ENCODE assay signal across 8 cellular contexts in genomic region chr9:127707766-127708165, GRCh38. TPM values are rescaled to one million over a fixed set of nuclear protein-coding genes. Genes with fewer than 3 reads are reported as not detected.
DNase-seq lines count a peak whose midpoint lies in the region; ATAC-seq and TF ChIP-seq lines count a peak whose summit lies in the region.

No MANE protein-coding gene starts in this region.

- H3K4ac ChIP-seq in mesendoderm (ENCODE audit: low read depth, low read length): no peak overlapping the region

- WGBS in mesendoderm (ENCODE audit: extremely low coverage, insufficient coverage, low lambda C conversion rate): no CpG with 5 or more reads among the region's 5 CpGs
- WGBS in heart right ventricle, 2 donors: 53% methylated on average over 5 of the region's 5 CpGs

- H3K36me3 ChIP-seq in Karpas-422 (ENCODE audit: insufficient read depth, low read length) (no peaks in the 10 kb centered on the region), mesendoderm (ENCODE audit: control insufficient read depth, insufficient read depth, low read length) (no peaks in the 10 kb centered on the region), right atrium auricular region (no peaks in the 10 kb centered on the region), heart right ventricle (no peaks in the 10 kb centered on the region)

- no peak overlapping the region for H2AK5ac ChIP-seq in mesendoderm (ENCODE audit: low read length)

- no peaks in the 10 kb centered on the region for H3K79me1 ChIP-seq in mesendoderm (ENCODE audit: low read length)

- 0 out of 2 replicates have a peak, but pooled peaks cover 6% of the 10 kb centered on the region for H4K20me1 ChIP-seq in Karpas-422 (ENCODE audit: insufficient read depth, low read depth, low read length)

- H3K9ac ChIP-seq in Karpas-422 (ENCODE audit: low read length): no peak overlapping the region
- H3K9ac ChIP-seq in mesendoderm (ENCODE audit: low read length): no peak overlapping the region

- H3K9me3 ChIP-seq in Karpas-422 (ENCODE audit: low read length) (0 out of 2 replicates have a peak, but pooled peaks cover 4% of the 10 kb centered on the region), right atrium auricular region (no peaks in the 10 kb centered on the region), heart right ventricle (no peaks in the 10 kb centered on the region)

- no peak overlapping the region for H3K56ac ChIP-seq in mesendoderm (ENCODE audit: low read length)

- no peaks in the 10 kb centered on the region for H3K79me2 ChIP-seq in Karpas-422 (ENCODE audit: low read length)
- H3K79me2 ChIP-seq in mesendoderm (ENCODE audit: control insufficient read depth, insufficient read depth, low read length): no peaks in the 10 kb centered on the region

- no peak overlapping the region for H2BK120ac ChIP-seq in mesendoderm (ENCODE audit: low read depth, low read length)

- H3K9me2 ChIP-seq in Karpas-422 (replicated peaks; ENCODE audit: insufficient read depth, low read length): no peaks in the 10 kb centered on the region

- DNase-seq in DMS 273 (lab: John Stamatoyannopoulos, UW; ENCODE audit: unreplicated experiment): peak; percentile 28
- no peak for DNase-seq in DMS 273 treated with DMSO at 0.1 percent for 48 hours (lab: John Stamatoyannopoulos, UW)
- DNase-seq in Karpas-422: peak; percentile 77
- DNase-seq in activated CD4-positive, alpha-beta T cell treated with anti-CD3 and anti-CD28 coated beads, Interleukin-2, amount 50 U/mL, for 1 hour: peak; percentile 40
- peak; percentile 58 for DNase-seq in mesendoderm
- DNase-seq in right atrium auricular region (ENCODE audit: low spot score): no peak
- no peak for DNase-seq in NCI-H1930 (lab: John Stamatoyannopoulos, UW)
- DNase-seq in heart right ventricle: no peak

- H3K4me1 ChIP-seq in Karpas-422 (ENCODE audit: low read length): no peaks in the 10 kb centered on the region
- H3K4me1 ChIP-seq in mesendoderm (ENCODE audit: control insufficient read depth, low read depth, low read length): no peaks in the 10 kb centered on the region
- H3K4me1 ChIP-seq in right atrium auricular region: no peaks in the 10 kb centered on the region
- H3K4me1 ChIP-seq in heart right ventricle: no peaks in the 10 kb centered on the region

- intact Hi-C loops in heart right ventricle (cut with DNase I): no loop called here

- no peak overlapping the region for H2BK5ac ChIP-seq in mesendoderm (ENCODE audit: low read length)

- no peak overlapping the region for H3K4me3 ChIP-seq in Karpas-422 (ENCODE audit: low read length)
- no peak overlapping the region for H3K4me3 ChIP-seq in mesendoderm (ENCODE audit: low read length)
- no peak overlapping the region for H3K4me3 ChIP-seq in right atrium auricular region
- no peak overlapping the region for H3K4me3 ChIP-seq in heart right ventricle

- H3K18ac ChIP-seq in mesendoderm (ENCODE audit: low read length): no peak overlapping the region

- no peak overlapping the region for H2AFZ ChIP-seq in Karpas-422 (ENCODE audit: low read length)

- no peak overlapping the region for H4K8ac ChIP-seq in mesendoderm (ENCODE audit: low read depth, low read length)

- H3K27me3 ChIP-seq in Karpas-422 (ENCODE audit: low read length) (no peaks in the 10 kb centered on the region), mesendoderm (ENCODE audit: insufficient read depth, low read length, poor library complexity) (no peaks in the 10 kb centered on the region), right atrium auricular region (no peaks in the 10 kb centered on the region), heart right ventricle (no peaks in the 10 kb centered on the region)

- no peak overlapping the region for H3K23ac ChIP-seq in mesendoderm (ENCODE audit: low read length)

- H4K5ac ChIP-seq in mesendoderm (ENCODE audit: low read length): no peak overlapping the region

- TF ChIP-seq CTCF in right atrium auricular region (IDR thresholded peaks at IDR 0.05): no peak
- TF ChIP-seq CTCF in heart right ventricle (IDR thresholded peaks at IDR 0.05): peak in 1 of 9 donors; percentile 18

- no peak overlapping the region for H2BK15ac ChIP-seq in mesendoderm (replicated peaks; ENCODE audit: low read depth)

- no peak for ATAC-seq in heart right ventricle

- no peak overlapping the region for H3K4me2 ChIP-seq in Karpas-422 (ENCODE audit: low read depth, low read length, poor library complexity, severe bottlenecking)
- no peak overlapping the region for H3K4me2 ChIP-seq in mesendoderm (ENCODE audit: low read length)

- no peak overlapping the region for H3K27ac ChIP-seq in Karpas-422 (ENCODE audit: low read length)
- H3K27ac ChIP-seq in mesendoderm (ENCODE audit: low read depth, low read length): no peak overlapping the region
- H3K27ac ChIP-seq in right atrium auricular region: no peak overlapping the region
- no peak overlapping the region for H3K27ac ChIP-seq in heart right ventricle

RNA-seq across cellular contexts. Expression of gene CFAP157, which starts 1.0 kb away (rescaled TPM):
- total RNA-seq in Karpas-422 (2014; rRNA removed; shearing (Covaris generic); ENCODE audit: low replicate concordance): not detected in 2 replicates
- not detected for polyA plus RNA-seq in mesendoderm (2013, experiment 1 of 2)
- 0.01 TPM for polyA plus RNA-seq in mesendoderm (2013, experiment 2 of 2)
- not detected for total RNA-seq in right atrium auricular region
- under 1 TPM in 2 of 10 donors, not detected in 8; 0.10 to 0.13 TPM for total RNA-seq in heart right ventricle
- under 1 TPM; 0.15 to 0.19 TPM for polyA plus RNA-seq in heart right ventricle

RNA-seq across cellular contexts. Expression of gene PTRH1, which starts 7.7 kb away (rescaled TPM):
- 10.6 and 24.9 TPM in 2 replicates for total RNA-seq in Karpas-422 (2014; rRNA removed; shearing (Covaris generic); ENCODE audit: low replicate concordance)
- 6.1 TPM for polyA plus RNA-seq in mesendoderm (2013, experiment 1 of 2)
- polyA plus RNA-seq in mesendoderm (2013, experiment 2 of 2): 6.9 TPM
- total RNA-seq in right atrium auricular region (10 to 100 TPM; 16.5 to 16.7 TPM), heart right ventricle (10 to 100 TPM in 8 of 10 donors, 1 to 10 TPM in 2; 8.1 to 14.1 (median 11.5) TPM)
- 10 to 100 TPM; 10.8 to 47.0 TPM for polyA plus RNA-seq in heart right ventricle

RNA-seq across cellular contexts. Expression of gene TTC16, which starts 8.1 kb away (rescaled TPM):
- total RNA-seq in Karpas-422 (2014; rRNA removed; shearing (Covaris generic); ENCODE audit: low replicate concordance): not detected in 2 replicates
- polyA plus RNA-seq in mesendoderm (2013, experiment 1 of 2): 0.01 TPM
- polyA plus RNA-seq in mesendoderm (2013, experiment 2 of 2): not detected
- total RNA-seq in right atrium auricular region: under 1 TPM; 0.11 to 0.16 TPM
- under 1 TPM in 9 of 10 donors, not detected in 1; 0.04 to 0.61 (median 0.32) TPM for total RNA-seq in heart right ventricle
- 1 to 10 TPM in 1 of 2 donors, under 1 TPM in 1; 0.04 to 1.4 TPM for polyA plus RNA-seq in heart right ventricle

RNA-seq across cellular contexts. Expression of gene TOR2A, which starts 27.3 kb away (rescaled TPM):
- total RNA-seq in Karpas-422 (2014; rRNA removed; shearing (Covaris generic); ENCODE audit: low replicate concordance): 10.7 and 12.7 TPM in 2 replicates
- 11.5 TPM for polyA plus RNA-seq in mesendoderm (2013, experiment 1 of 2)
- polyA plus RNA-seq in mesendoderm (2013, experiment 2 of 2): 12.2 TPM
- total RNA-seq in right atrium auricular region (1 to 10 TPM; 3.9 to 7.0 TPM), heart right ventricle (1 to 10 TPM; 1.5 to 6.3 (median 2.2) TPM)
- polyA plus RNA-seq in heart right ventricle: 1 to 10 TPM; 6.9 to 7.6 TPM

Comparison
In these comparisons a context has a peak if more than half of its experiments do, and no peak if none do; other contexts are left out.
1. DNase-seq: peak in DMS 273 (single experiment), Karpas-422 (single experiment), activated CD4-positive, alpha-beta T cell treated with anti-CD3 and anti-CD28 coated beads, Interleukin-2, amount 50 U/mL, for 1 hour (single experiment) and mesendoderm (single experiment); none in DMS 273 treated with DMSO at 0.1 percent for 48 hours (single experiment), right atrium auricular region (single experiment), NCI-H1930 (0 of 2) and heart right ventricle (0 of 2).